Comparison of ENCODE assay signal across 1 cellular context in genomic region chr6:31795616-31796298, GRCh38.
A peak's percentile ranks its signal among the peaks of the same experiment; 100 is the strongest.
TF ChIP-seq lines count a peak whose summit lies in the region.

Gene VARS1, minus strand, starts transcription at chr6:31795752. Its CDS starts 535 bp downstream, at chr6:31795217.

TF ChIP-seq in HepG2, 621 proteins besides CTCF, POLR2A, EP300 and RAD21 (continued from another document and continues in another):
- TF ChIP-seq ZBED4 (CRISPR knock-in tag; IDR thresholded peaks at IDR 0.05; ENCODE audit: borderline replicate concordance) (peak; percentile 91; the same call in 1 of the 2 replicates), ZNF556 (CRISPR knock-in tag; IDR thresholded peaks at IDR 0.05; ENCODE audit: borderline replicate concordance) (no peak; the same call in 1 of the 2 replicates), DRAP1 (CRISPR knock-in tag; IDR thresholded peaks at IDR 0.05) (no peak), EEA1 (CRISPR knock-in tag; IDR thresholded peaks at IDR 0.05; ENCODE audit: borderline replicate concordance) (peak; percentile 88; the same call in 1 of the 2 replicates), DZIP1 (CRISPR knock-in tag; IDR thresholded peaks at IDR 0.05) (no peak), ATF7-NPFF (CRISPR knock-in tag; IDR thresholded peaks at IDR 0.05; ENCODE audit: low read depth) (peak; percentile 89), KAT8 (CRISPR knock-in tag; IDR thresholded peaks at IDR 0.05) (peak; percentile 81), ZNF335 (CRISPR knock-in tag; IDR thresholded peaks at IDR 0.05) (peak; percentile 99), LBX2 (CRISPR knock-in tag; IDR thresholded peaks at IDR 0.05; ENCODE audit: borderline replicate concordance) (peak; percentile 8; the same call in 1 of the 2 replicates), SALL1 (CRISPR knock-in tag; IDR thresholded peaks at IDR 0.05) (peak; percentile 88), FOSL2 (CRISPR knock-in tag; IDR thresholded peaks at IDR 0.05) (peak; percentile 43; the same call in 1 of the 2 replicates), JUNB (CRISPR knock-in tag; IDR thresholded peaks at IDR 0.05; ENCODE audit: borderline replicate concordance) (no peak), ZNF230 (CRISPR knock-in tag; IDR thresholded peaks at IDR 0.05) (0 out of 2 replicates have a peak, but pooled peaks have one; percentile 32), ZNF225 (CRISPR knock-in tag; IDR thresholded peaks at IDR 0.05) (peak; percentile 4; the same call in 1 of the 2 replicates), ZNF773 (CRISPR knock-in tag; IDR thresholded peaks at IDR 0.05; ENCODE audit: borderline replicate concordance) (peak; percentile 86; the same call in 1 of the 2 replicates), E2F2 (CRISPR knock-in tag; IDR thresholded peaks at IDR 0.05; ENCODE audit: borderline replicate concordance) (no peak), TCF7L2 (IDR thresholded peaks at IDR 0.05; ENCODE audit: low read depth, low read length) (no peak), FOXM1 (CRISPR knock-in tag; IDR thresholded peaks at IDR 0.05) (peak; percentile 81; the same call in 1 of the 2 replicates), HOXA3 (CRISPR knock-in tag; IDR thresholded peaks at IDR 0.05) (peak; percentile 93), MTA3 (CRISPR knock-in tag; IDR thresholded peaks at IDR 0.05) (no peak), MAX (IDR thresholded peaks at IDR 0.05) (peak; percentile 99), HBP1 (CRISPR knock-in tag; IDR thresholded peaks at IDR 0.05; ENCODE audit: low read depth) (0 out of 2 replicates have a peak, but pooled peaks have one; percentile 40), ZNF382 (CRISPR knock-in tag; IDR thresholded peaks at IDR 0.05; ENCODE audit: borderline replicate concordance) (no peak), ZNF567 (CRISPR knock-in tag; IDR thresholded peaks at IDR 0.05; ENCODE audit: borderline replicate concordance) (peak; percentile 95), NR2C2 (CRISPR knock-in tag; IDR thresholded peaks at IDR 0.05; ENCODE audit: borderline replicate concordance) (peak; percentile 84), CC2D1A (CRISPR knock-in tag; IDR thresholded peaks at IDR 0.05) (no peak), SP1 (IDR thresholded peaks at IDR 0.05) (no peak), SP1 (CRISPR knock-in tag; IDR thresholded peaks at IDR 0.05) (0 out of 2 replicates have a peak, but pooled peaks have one; percentile 48), ELF1 (CRISPR knock-in tag; IDR thresholded peaks at IDR 0.05) (peak; percentile 65), ZBTB14 (CRISPR knock-in tag; IDR thresholded peaks at IDR 0.05) (peak; percentile 76; the same call in 1 of the 2 replicates), ZNF234 (CRISPR knock-in tag; conservative IDR thresholded peaks at IDR 0.05) (peak; percentile 30; the same call in 1 of the 2 replicates), ZC3H13 (CRISPR knock-in tag; IDR thresholded peaks at IDR 0.05) (0 out of 2 replicates have a peak, but pooled peaks have one; percentile 61), ZNF550 (CRISPR knock-in tag; IDR thresholded peaks at IDR 0.05; ENCODE audit: borderline replicate concordance) (no peak), UBTF (CRISPR knock-in tag; IDR thresholded peaks at IDR 0.05) (peak; percentile 85), ZNF572 (CRISPR knock-in tag; IDR thresholded peaks at IDR 0.05) (0 out of 2 replicates have a peak, but pooled peaks have one; percentile 76), ZNF770 (CRISPR knock-in tag; IDR thresholded peaks at IDR 0.05) (peak; percentile 95), ZNF768 (CRISPR knock-in tag; IDR thresholded peaks at IDR 0.05) (peak; percentile 68; the same call in 1 of the 2 replicates), ARNT2 (CRISPR knock-in tag; IDR thresholded peaks at IDR 0.05; ENCODE audit: low read depth) (peak; percentile 97), HOMEZ (CRISPR knock-in tag; IDR thresholded peaks at IDR 0.05; ENCODE audit: low read depth) (peak; percentile 33; the same call in 1 of the 2 replicates), SAFB2 (CRISPR knock-in tag; IDR thresholded peaks at IDR 0.05; ENCODE audit: borderline replicate concordance, low read depth) (peak; percentile 78), KDM2A (CRISPR knock-in tag; IDR thresholded peaks at IDR 0.05; ENCODE audit: borderline replicate concordance, low read depth) (peak; percentile 71), STAG1 (CRISPR knock-in tag; IDR thresholded peaks at IDR 0.05) (peak; percentile 89)
